In the genomic region with DNA sequence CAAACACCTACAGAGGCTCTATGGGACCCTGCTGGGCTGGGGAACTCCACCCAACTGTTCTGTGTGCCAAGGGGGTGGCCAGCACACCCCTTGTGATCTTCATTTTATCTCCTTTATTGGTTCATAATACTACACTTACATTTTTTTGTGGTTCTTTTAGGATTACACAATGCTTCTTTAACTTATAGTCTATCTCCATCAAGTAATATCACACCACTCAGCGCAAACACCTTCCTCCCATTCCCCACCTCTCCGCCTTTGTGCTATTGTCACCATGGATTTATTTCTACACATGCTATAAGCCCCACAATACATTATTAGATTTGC, we compare ENCODE assay signal across 12 cellular contexts. TPM values are rescaled to one million over a fixed set of nuclear protein-coding genes. Genes with fewer than 3 reads are reported as not detected.
DNase-seq lines count a peak whose midpoint lies in the region; ATAC-seq, FAIRE-seq and TF ChIP-seq lines count a peak whose summit lies in the region.
"Had no signal": no experiment of that assay in that cellular context is flagged by ENCODE, and none has a peak within 500 bp of the region (broad histone marks: within the 10 kb centered on the region; RNA-seq: fewer than 3 reads in every experiment).

No MANE protein-coding gene starts in this region.

- TF ChIP-seq EP300 in SK-N-SH (IDR thresholded peaks at IDR 0.05; ENCODE audit: borderline replicate concordance in 1 of 2, low read depth in 1 of 2, low read length in 1 of 2) (no peak), suprapubic skin (IDR thresholded peaks at IDR 0.05) (no peak)

- no peak overlapping the region for H3K9ac ChIP-seq in SK-N-SH

- no peaks in the 10 kb centered on the region for H3K79me2 ChIP-seq in SK-N-SH (ENCODE audit: insufficient read depth)

- H3K36me3 ChIP-seq in SK-N-SH (replicated peaks in 1 of 2; ENCODE audit: control insufficient read depth in 1 of 2, insufficient read depth in 2 of 2, low read length in 1 of 2) (no peaks in the 10 kb centered on the region), suprapubic skin (no peaks in the 10 kb centered on the region)
- no peaks in the 10 kb centered on the region for H3K36me3 ChIP-seq in CD4-positive, alpha-beta memory T cell (ENCODE audit: insufficient read depth, low read length)
- H3K36me3 ChIP-seq: brain microvascular endothelial cell had no signal

- intact Hi-C loops in CD4-positive, alpha-beta memory T cell (cut with micrococcal nuclease) = loop anchor here (5.0 kb wide), 2 partner anchors 33 to 498 kb away; a partner anchor contains a TSS

- CTCF ChIA-PET in SK-N-SH (lab: Yijun Ruan, JAX) = interaction anchor here (0.6 to 13.1 kb wide), 9 partner anchors 9 to 448 kb away, joined by 3 to 496 read pairs (median 3); a partner anchor contains a TSS
- CTCF ChIA-PET in CD4-positive, alpha-beta memory T cell (lab: Charles Lee; ENCODE audit: partially characterized antibody) = interaction anchor here (1.0 to 2.8 kb wide), 5 partner anchors 9 to 78 kb away, joined by 3 to 24 read pairs (median 11); a partner anchor contains a TSS

- DNase-seq in SK-N-SH = no peak
- no peak for DNase-seq in foreskin keratinocyte
- no peak for DNase-seq in suprapubic skin (ENCODE audit: low spot score in 2 of 2)
- DNase-seq in CD4-positive, alpha-beta memory T cell = no peak
- DNase-seq in H54 (ENCODE audit: insufficient read length, low spot score) = no peak
- DNase-seq: activated CD4-positive, CD25-positive, alpha-beta regulatory T cell treated with anti-CD3 and anti-CD28 coated beads, Interleukin-2, amount 50 U/mL, for 72 hours; activated T-cell treated with anti-CD3 and anti-CD28 coated beads, Interleukin-2, amount 50 U/mL, for 72 hours; brain microvascular endothelial cell; NCI-H2107; stimulated activated CD4-positive, alpha-beta T cell treated with anti-CD3 and anti-CD28 coated beads, Interleukin-2, amount 100 ng/mL, for 24 hours had no signal

- H3K4me1 Mint-ChIP-seq in CD4-positive, alpha-beta memory T cell = peaks cover 2 to 8% (median 5%) of the 10 kb centered on the region in 4 donors

- H3K9me3 Mint-ChIP-seq in CD4-positive, alpha-beta memory T cell = no peaks in the 10 kb centered on the region
- H3K9me3 Mint-ChIP-seq: activated T-cell treated with anti-CD3 and anti-CD28 coated beads, Interleukin-2, amount 50 U/mL, for 72 hours; stimulated activated naive CD8-positive, alpha-beta T cell treated with anti-CD3 and anti-CD28 coated beads, Interleukin-15, Interleukin-2, amounts not matched to agents 100 ng/mL and 50 ng/mL, for 24 hours had no signal

- TF ChIP-seq CTCF in SK-N-SH (IDR thresholded peaks at IDR 0.05) (no peak; the same call in 1 of the 2 replicates), foreskin keratinocyte (conservative IDR thresholded peaks at IDR 0.05) (no peak), suprapubic skin (IDR thresholded peaks at IDR 0.05) (no peak)

- ATAC-seq in foreskin keratinocyte = no peak

- H4K20me1 ChIP-seq in SK-N-SH (ENCODE audit: insufficient read depth) = no peaks in the 10 kb centered on the region

- peaks cover 18% of the 10 kb centered on the region for H3F3A ChIP-seq in SK-N-SH (replicated peaks; ENCODE audit: insufficient read depth)

- no peak overlapping the region for H3K27ac Mint-ChIP-seq in CD4-positive, alpha-beta memory T cell
- H3K27ac Mint-ChIP-seq: activated T-cell treated with anti-CD3 and anti-CD28 coated beads, Interleukin-2, amount 50 U/mL, for 72 hours; progenitor cell of endocrine pancreas; stimulated activated naive CD8-positive, alpha-beta T cell treated with anti-CD3 and anti-CD28 coated beads, Interleukin-15, Interleukin-2, amounts not matched to agents 100 ng/mL and 50 ng/mL, for 24 hours had no signal

- no peak for FAIRE-seq in H54 (lab: Jason Lieb, UNC)

- POLR2A ChIA-PET in SK-N-SH (lab: Yijun Ruan, JAX) = no interaction called here
- POLR2A ChIA-PET in CD4-positive, alpha-beta memory T cell (lab: Charles Lee; ENCODE audit: partially characterized antibody) = no interaction called here

- H3K27ac ChIP-seq in SK-N-SH (ENCODE audit: low read depth in 2 of 2, low read length in 1 of 2) (no peak overlapping the region), foreskin keratinocyte (peak overlapping the region; percentile 16), suprapubic skin (peak overlapping the region; percentile 3)
- no peak overlapping the region for H3K27ac ChIP-seq in CD4-positive, alpha-beta memory T cell (ENCODE audit: low read depth, low read length)
- H3K27ac ChIP-seq: brain microvascular endothelial cell had no signal

- H3K4me1 ChIP-seq in SK-N-SH (ENCODE audit: control insufficient read depth in 1 of 2, insufficient read depth in 2 of 2, low read depth in 1 of 2, low read length in 1 of 2) (peaks cover 0 to 24% of the 10 kb centered on the region in 2 experiments; a peak in 1 of 4 replicates), foreskin keratinocyte (no peaks in the 10 kb centered on the region), suprapubic skin (peaks cover 20% of the 10 kb centered on the region)
- peaks cover 8% of the 10 kb centered on the region for H3K4me1 ChIP-seq in CD4-positive, alpha-beta memory T cell (ENCODE audit: insufficient read depth, low read length)

- no peaks in the 10 kb centered on the region for H3K27me3 ChIP-seq in SK-N-SH (ENCODE audit: insufficient read depth)
- peaks cover 14% of the 10 kb centered on the region for H3K27me3 ChIP-seq in foreskin keratinocyte
- H3K27me3 ChIP-seq in suprapubic skin = no peaks in the 10 kb centered on the region
- H3K27me3 ChIP-seq in CD4-positive, alpha-beta memory T cell (ENCODE audit: insufficient read depth, low read length) = no peaks in the 10 kb centered on the region

- H3K4me3 Mint-ChIP-seq in CD4-positive, alpha-beta memory T cell = no peak overlapping the region
- H3K4me3 Mint-ChIP-seq: activated T-cell treated with anti-CD3 and anti-CD28 coated beads, Interleukin-2, amount 50 U/mL, for 72 hours; stimulated activated naive CD8-positive, alpha-beta T cell treated with anti-CD3 and anti-CD28 coated beads, Interleukin-15, Interleukin-2, amounts not matched to agents 100 ng/mL and 50 ng/mL, for 24 hours had no signal

- TF ChIP-seq POLR2A in suprapubic skin (IDR thresholded peaks at IDR 0.05) (no peak), H54 (IDR thresholded peaks at IDR 0.05; ENCODE audit: low read depth, low read length) (no peak)

- WGBS in SK-N-SH (ENCODE audit: low lambda C conversion rate) = 74% methylated on average over 2 of the region's 2 CpGs
- 68% methylated on average over 2 of the region's 2 CpGs for WGBS in suprapubic skin

- TF ChIP-seq RAD21 in SK-N-SH (IDR thresholded peaks at IDR 0.05; ENCODE audit: low read length) = no peak

- H3K9me2 ChIP-seq in SK-N-SH = no peaks in the 10 kb centered on the region

- H3K4me3 ChIP-seq in SK-N-SH (ENCODE audit: low read depth in 2 of 2, low read length in 1 of 2) (no peak overlapping the region), suprapubic skin (no peak overlapping the region)
- no peak overlapping the region for H3K4me3 ChIP-seq in CD4-positive, alpha-beta memory T cell (ENCODE audit: low read length in 2 of 2)

- no peaks in the 10 kb centered on the region for H3K36me3 Mint-ChIP-seq in CD4-positive, alpha-beta memory T cell

- 0 out of 2 replicates have a peak overlapping the region, but pooled peaks have one; percentile 31 for H2AFZ ChIP-seq in SK-N-SH (ENCODE audit: low read depth)

- peaks cover 4 to 5% of the 10 kb centered on the region in 2 donors for H3K27me3 Mint-ChIP-seq in CD4-positive, alpha-beta memory T cell

- H3K9me3 ChIP-seq in SK-N-SH (no peaks in the 10 kb centered on the region), suprapubic skin (no peaks in the 10 kb centered on the region)
- no peaks in the 10 kb centered on the region for H3K9me3 ChIP-seq in CD4-positive, alpha-beta memory T cell (ENCODE audit: control insufficient read depth in 1 of 2, low read length in 2 of 2)

- no peak overlapping the region for H3K4me2 ChIP-seq in SK-N-SH

RNA-seq across cellular contexts. Expression of a gene that starts 15.9 kb away (rescaled TPM):
- polyA plus RNA-seq in SK-N-SH (2012; rRNA removed) (5.5 and 6.0 TPM in 2 replicates), foreskin keratinocyte (4.3 and 5.0 TPM in 2 replicates)
- polyA plus RNA-seq in SK-N-SH (2012; cell fraction: cytosol; rRNA removed) = 3.2 and 4.5 TPM in 2 replicates
- polyA plus RNA-seq in SK-N-SH (2012; cell fraction: nucleus; rRNA removed) = 4.0 and 4.7 TPM in 2 replicates
- total RNA-seq in foreskin keratinocyte (4.1 and 4.2 TPM in 2 replicates), suprapubic skin (100 to 1,000 TPM in 1 of 4 donors, 10 to 100 TPM in 3; 28.8 to 104 (median 77.6) TPM)
- total RNA-seq in CD4-positive, alpha-beta memory T cell = 1 to 10 TPM; 2.0 to 4.3 TPM
- polyA plus RNA-seq in CD4-positive, alpha-beta memory T cell = 1 to 10 TPM in 1 of 2 donors, under 1 TPM in 1; 0.34 to 1.5 TPM

RNA-seq across cellular contexts. Expression of a gene that starts 31.0 kb away (rescaled TPM):
- polyA plus RNA-seq in SK-N-SH (2012; rRNA removed) (15.9 and 17.7 TPM in 2 replicates), foreskin keratinocyte (16.8 and 17.7 TPM in 2 replicates)
- 10.7 and 13.4 TPM in 2 replicates for polyA plus RNA-seq in SK-N-SH (2012; cell fraction: cytosol; rRNA removed)
- polyA plus RNA-seq in SK-N-SH (2012; cell fraction: nucleus; rRNA removed) = 13.1 and 14.8 TPM in 2 replicates
- total RNA-seq in foreskin keratinocyte (10.0 and 10.9 TPM in 2 replicates), suprapubic skin (10 to 100 TPM; 22.4 to 44.2 (median 28.7) TPM)
- 1 to 10 TPM; 6.0 to 8.5 TPM for total RNA-seq in CD4-positive, alpha-beta memory T cell
- polyA plus RNA-seq in CD4-positive, alpha-beta memory T cell = 1 to 10 TPM; 2.5 to 3.5 TPM

RNA-seq across cellular contexts. Expression of a gene that starts 33.1 kb away (rescaled TPM):
- polyA plus RNA-seq in SK-N-SH (2012; rRNA removed) (14.4 and 15.3 TPM in 2 replicates), foreskin keratinocyte (25.7 and 41.9 TPM in 2 replicates)
- 7.5 and 12.3 TPM in 2 replicates for polyA plus RNA-seq in SK-N-SH (2012; cell fraction: cytosol; rRNA removed)
- 11.2 and 13.0 TPM in 2 replicates for polyA plus RNA-seq in SK-N-SH (2012; cell fraction: nucleus; rRNA removed)
- total RNA-seq in foreskin keratinocyte (27.3 and 48.2 TPM in 2 replicates), suprapubic skin (100 to 1,000 TPM in 3 of 4 donors, 10 to 100 TPM in 1; 88.9 to 198 (median 120) TPM)
- total RNA-seq in CD4-positive, alpha-beta memory T cell = 1 to 10 TPM; 1.2 to 1.9 TPM
- 1 to 10 TPM in 1 of 2 donors, under 1 TPM in 1; 0.84 to 2.0 TPM for polyA plus RNA-seq in CD4-positive, alpha-beta memory T cell

RNA-seq across cellular contexts. Expression of a gene that starts 41.1 kb away (rescaled TPM):
- polyA plus RNA-seq in SK-N-SH (2012; rRNA removed) = 58.4 and 71.1 TPM in 2 replicates
- polyA plus RNA-seq in SK-N-SH (2012; cell fraction: cytosol; rRNA removed) = 55.0 and 58.7 TPM in 2 replicates
- 31.4 and 40.2 TPM in 2 replicates for polyA plus RNA-seq in SK-N-SH (2012; cell fraction: nucleus; rRNA removed)
- 63.0 and 65.0 TPM in 2 replicates for total RNA-seq in foreskin keratinocyte
- polyA plus RNA-seq in foreskin keratinocyte = 78.9 and 81.8 TPM in 2 replicates
- 10 to 100 TPM; 27.9 to 56.1 (median 32.6) TPM for total RNA-seq in suprapubic skin
- 10 to 100 TPM; 20.1 to 22.8 TPM for total RNA-seq in CD4-positive, alpha-beta memory T cell
- 10 to 100 TPM; 50.3 to 91.7 TPM for polyA plus RNA-seq in CD4-positive, alpha-beta memory T cell

RNA-seq across cellular contexts. Expression of a gene that starts 43.5 kb away (rescaled TPM):
- polyA plus RNA-seq in SK-N-SH (2012; rRNA removed) (60.1 and 64.1 TPM in 2 replicates), foreskin keratinocyte (201 and 244 TPM in 2 replicates)
- 20.4 and 37.5 TPM in 2 replicates for polyA plus RNA-seq in SK-N-SH (2012; cell fraction: cytosol; rRNA removed)
- polyA plus RNA-seq in SK-N-SH (2012; cell fraction: nucleus; rRNA removed) = 106 and 138 TPM in 2 replicates
- total RNA-seq in foreskin keratinocyte (214 and 242 TPM in 2 replicates), suprapubic skin (100 to 1,000 TPM; 304 to 327 (median 321) TPM)
- 10 to 100 TPM; 33.6 to 39.8 TPM for total RNA-seq in CD4-positive, alpha-beta memory T cell
- 10 to 100 TPM; 14.8 to 18.2 TPM for polyA plus RNA-seq in CD4-positive, alpha-beta memory T cell

Comparison
In these comparisons a context has a peak if more than half of its experiments do, and no peak if none do; other contexts are left out.
1. H3K27ac ChIP-seq: peak in foreskin keratinocyte (single experiment) and suprapubic skin (single experiment); none in SK-N-SH (0 of 2) and CD4-positive, alpha-beta memory T cell (single experiment).